ENCODE assay signal across 18 cellular contexts in genomic region chr3:137762674-137763593, GRCh38. TPM values are rescaled to one million over a fixed set of nuclear protein-coding genes. Genes with fewer than 3 reads are reported as not detected.
DNase-seq lines count a peak whose midpoint lies in the region; ATAC-seq and TF ChIP-seq lines count a peak whose summit lies in the region.
"Had no signal": no experiment of that assay in that cellular context is flagged by ENCODE, and none has a peak within 500 bp of the region (broad histone marks: within the 10 kb centered on the region; RNA-seq: fewer than 3 reads in every experiment).

No MANE protein-coding gene starts in this region.

- DNase-seq in COLO668 (lab: John Stamatoyannopoulos, UW; ENCODE audit: unreplicated experiment) (peak; percentile 12), MCF 10A (ENCODE audit: unreplicated experiment) (no peak), nephron progenitor cell (no peak), GDM1 (lab: John Stamatoyannopoulos, UW) (no peak), RPMI8226 (no peak)
- DNase-seq: activated CD8-positive, alpha-beta memory T cell treated with anti-CD3 and anti-CD28 coated beads, Interleukin-2, amount 50 U/mL, for 48 hours; activated gamma-delta T cell; NCI-H187 treated with DMSO at 0.1 percent for 48 hours; SIG-M5 had no signal

- peak overlapping the region; percentile 54; the same call in 1 of the 2 replicates for H3K9ac ChIP-seq in ES-I3 (ENCODE audit: low read depth, low read length)

- H3K4me1 ChIP-seq in ES-I3 (ENCODE audit: insufficient read depth, low read length), result peaks cover 17% of the 10 kb centered on the region

- H3K27ac Mint-ChIP-seq in MCF 10A (ENCODE audit: low read depth, unreplicated experiment), result no peak overlapping the region
- H3K27ac Mint-ChIP-seq in nephron progenitor cell, result no peak overlapping the region

- peak overlapping the region; percentile 4 for H3K4me3 Mint-ChIP-seq in MCF 10A (ENCODE audit: unreplicated experiment)
- H3K4me3 Mint-ChIP-seq in nephron progenitor cell, result peak overlapping the region; percentile 75

- POLR2A ChIA-PET in MCF 10A (lab: Yijun Ruan, JAX), result no interaction called here

- no peaks in the 10 kb centered on the region for H3K36me3 ChIP-seq in ES-I3 (ENCODE audit: insufficient read depth, low read length)
- H3K36me3 ChIP-seq: thoracic aorta had no signal

- H3K27me3 Mint-ChIP-seq in MCF 10A (ENCODE audit: insufficient read depth, unreplicated experiment), result peaks cover 73% of the 10 kb centered on the region
- H3K27me3 Mint-ChIP-seq in nephron progenitor cell (ENCODE audit: low read depth, poor library complexity), result peaks cover 100% of the 10 kb centered on the region

- no peaks in the 10 kb centered on the region for H3K9me3 ChIP-seq in ES-I3 (ENCODE audit: control insufficient read depth, insufficient read depth, low read length)
- H3K9me3 ChIP-seq: thoracic aorta had no signal

- intact Hi-C loops in MCF 10A (cut with micrococcal nuclease), result no loop called here

- no TSS peak for BruUV-seq in MCF 10A (replicated peaks; lab: Mats Ljungman, UMichigan)

- no peak for ATAC-seq in HG02763 (IDR thresholded peaks at IDR 0.05; ENCODE audit: unreplicated experiment)
- ATAC-seq: activated CD4-positive, CD25-positive, alpha-beta regulatory T cell treated with anti-CD3 and anti-CD28 coated beads, Interleukin-2, amount 50 U/mL, for 24 hours had no signal

- H3K36me3 Mint-ChIP-seq in MCF 10A (ENCODE audit: insufficient read depth, unreplicated experiment) (no peaks in the 10 kb centered on the region), nephron progenitor cell (ENCODE audit: low read depth) (no peaks in the 10 kb centered on the region)

- no peaks in the 10 kb centered on the region for H3K9me3 Mint-ChIP-seq in MCF 10A (ENCODE audit: unreplicated experiment)
- no peaks in the 10 kb centered on the region for H3K9me3 Mint-ChIP-seq in nephron progenitor cell

- CTCF ChIA-PET in MCF 10A (lab: Yijun Ruan, JAX), result interaction anchor here (0.9 kb wide), 1 partner anchor 11 kb away, joined by 3 read pairs; no protein-coding TSS in a partner anchor

- H3K4me1 Mint-ChIP-seq in MCF 10A (ENCODE audit: insufficient read depth, unreplicated experiment), result peaks cover 4% of the 10 kb centered on the region
- peaks cover 56% of the 10 kb centered on the region for H3K4me1 Mint-ChIP-seq in nephron progenitor cell

- TF ChIP-seq CTCF in MCF 10A (IDR thresholded peaks at IDR 0.05; ENCODE audit: unreplicated experiment), result no peak
- no peak for TF ChIP-seq CTCF in nephron progenitor cell (IDR thresholded peaks at IDR 0.05)

RNA-seq across cellular contexts. Expression of gene SOX14, which starts 1.2 kb away (rescaled TPM):
- not detected in 2 replicates for total RNA-seq in MCF 10A (2022)
- total RNA-seq: HT-29; liver; myocyte; NCI-H460; T-helper 2 cell treated with Interferon-gamma antibody and Interleukin-4, amounts not matched to agents 100 ng/mL and 5 ng/mL, for 36 hours; thoracic aorta had no signal
